Comparison of ENCODE assay signal across 8 cellular contexts in the genomic region with DNA sequence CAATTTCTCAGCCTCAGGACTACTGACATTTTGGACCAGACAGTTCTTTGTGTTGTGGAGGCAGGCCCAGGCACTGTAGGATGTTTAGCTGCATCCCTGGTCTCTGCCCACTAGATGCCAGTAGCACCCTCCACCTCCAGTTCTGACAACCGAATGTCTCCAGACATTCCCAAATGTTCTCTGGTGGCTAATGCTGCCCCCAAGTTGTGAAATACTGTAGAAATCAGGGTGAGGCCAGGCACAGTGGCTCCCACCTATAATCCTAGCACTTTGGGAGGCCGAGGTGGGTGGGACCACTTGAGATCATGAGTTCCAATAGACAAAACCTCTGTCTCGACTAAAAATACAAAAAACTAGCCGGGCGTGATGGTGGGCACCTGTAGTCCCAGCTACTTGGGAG.
DNase-seq lines count a peak whose midpoint lies in the region; ATAC-seq and TF ChIP-seq lines count a peak whose summit lies in the region.

No MANE protein-coding gene starts in this region.

- no peak overlapping the region for H3K4me2 ChIP-seq in parathyroid adenoma (ENCODE audit: low read length)

- H3K27me3 ChIP-seq in WERI-Rb-1 (ENCODE audit: insufficient read depth, low read depth, severe bottlenecking) (no peaks in the 10 kb centered on the region), parathyroid adenoma (ENCODE audit: control insufficient read depth, insufficient read depth, low read length) (no peaks in the 10 kb centered on the region)

- H3K9me3 ChIP-seq in WERI-Rb-1 (ENCODE audit: severe bottlenecking), result no peaks in the 10 kb centered on the region
- H3K9me3 ChIP-seq in parathyroid adenoma (ENCODE audit: control insufficient read depth, low read length), result no peaks in the 10 kb centered on the region

- ATAC-seq in HG02610 (IDR thresholded peaks at IDR 0.05; ENCODE audit: unreplicated experiment), result no peak
- ATAC-seq in HG03025 (IDR thresholded peaks at IDR 0.05; ENCODE audit: low FRiP score, unreplicated experiment), result no peak

- H3K4me1 ChIP-seq in parathyroid adenoma, result no peaks in the 10 kb centered on the region

- TF ChIP-seq CTCF in WERI-Rb-1 (IDR thresholded peaks at IDR 0.05; ENCODE audit: low read depth, low read length) (peak; percentile 83), foreskin fibroblast (IDR thresholded peaks at IDR 0.05; ENCODE audit: low read depth, low read length) (peak; percentile 59), parathyroid adenoma (IDR thresholded peaks at IDR 0.05) (peak; percentile 66)

- peak; percentile 35 for DNase-seq in activated CD4-positive, alpha-beta T cell treated with anti-CD3 and anti-CD28 coated beads for 48 hours
- no peak for DNase-seq in activated CD4-positive, alpha-beta T cell treated with anti-CD3 and anti-CD28 coated beads for 4 hours
- DNase-seq in WERI-Rb-1, result peak; percentile 58
- peak in 1 of 2 donors; percentile 78 for DNase-seq in foreskin fibroblast
- DNase-seq in cortex of kidney (lab: John Stamatoyannopoulos, UW), result no peak

- H3K4me3 ChIP-seq in WERI-Rb-1 (ENCODE audit: low read depth, low read length), result no peak overlapping the region
- H3K4me3 ChIP-seq in foreskin fibroblast (ENCODE audit: low read depth in 1 of 2, low read length in 2 of 2), result no peak overlapping the region
- H3K4me3 ChIP-seq in parathyroid adenoma (ENCODE audit: low read depth, low read length), result no peak overlapping the region

- peaks cover 100% of the 10 kb centered on the region for H3K36me3 ChIP-seq in WERI-Rb-1
- H3K36me3 ChIP-seq in parathyroid adenoma (ENCODE audit: control insufficient read depth, insufficient read depth, low read length), result no peaks in the 10 kb centered on the region

- peaks cover 46% of the 10 kb centered on the region for H3K79me2 ChIP-seq in parathyroid adenoma

- H3K27ac ChIP-seq in WERI-Rb-1 (peak overlapping the region; percentile 64), parathyroid adenoma (no peak overlapping the region)

- no peak overlapping the region for H2AFZ ChIP-seq in parathyroid adenoma

- no peak overlapping the region for H3K9ac ChIP-seq in parathyroid adenoma

Comparison
In these comparisons a context has a peak if more than half of its experiments do, and no peak if none do; other contexts are left out.
1. DNase-seq: peak in activated CD4-positive, alpha-beta T cell treated with anti-CD3 and anti-CD28 coated beads for 48 hours (single experiment) and WERI-Rb-1 (single experiment); none in activated CD4-positive, alpha-beta T cell treated with anti-CD3 and anti-CD28 coated beads for 4 hours (0 of 2) and cortex of kidney (single experiment).
2. Peak in every context shown above with its lines, with median percentiles within 50 percentile points of each other: CTCF ChIP-seq.